ENCODE assay signal across 27 cellular contexts in genomic region chr5:144832416-144832815, GRCh38.
"Had no signal": no experiment of that assay in that cellular context is flagged by ENCODE, and none has a peak within 500 bp of the region (broad histone marks: within the 10 kb centered on the region; RNA-seq: fewer than 3 reads in every experiment).

No MANE protein-coding gene starts in this region.

- H3K36me3 Mint-ChIP-seq: mesothelial cell of epicardium; naive B cell; neural progenitor cell; stimulated activated effector memory CD8-positive, alpha-beta T cell treated with anti-CD3 and anti-CD28 coated beads, Interleukin-12 subunit alpha, Interleukin-12 subunit beta, amount 100 ng/mL, for 72 hours had no signal

- H3K4me1 ChIP-seq: left lung, lower lobe of right lung, right atrium auricular region, right lobe of liver, spleen, suprapubic skin, tibial artery, upper lobe of right lung had no signal

- H3K4me3 Mint-ChIP-seq: mesothelial cell of epicardium; natural killer cell; nephron progenitor cell; neural progenitor cell; stimulated activated effector memory CD8-positive, alpha-beta T cell treated with anti-CD3 and anti-CD28 coated beads, Interleukin-12 subunit alpha, Interleukin-12 subunit beta, amount 100 ng/mL, for 72 hours; stimulated activated naive CD8-positive, alpha-beta T cell treated with anti-CD3 and anti-CD28 coated beads, Interleukin-15, Interleukin-2, amounts not matched to agents 100 ng/mL and 50 ng/mL, for 24 hours had no signal

- H3K9ac ChIP-seq: neural progenitor cell had no signal

- ATAC-seq: left colon; left lung; lower lobe of right lung; natural killer cell; right lobe of liver; stimulated activated effector memory CD8-positive, alpha-beta T cell treated with anti-CD3 and anti-CD28 coated beads, Interleukin-12 subunit alpha, Interleukin-12 subunit beta, amount 100 ng/mL, for 72 hours; upper lobe of right lung had no signal

- H3K4me3 ChIP-seq: left lung, lower lobe of right lung, neural progenitor cell, ovary, right atrium auricular region, right lobe of liver, skin epidermis, spleen, suprapubic skin, thoracic aorta, tibial artery, upper lobe of right lung had no signal

- H3K27me3 ChIP-seq: left lung, neural progenitor cell, neutrophil, ovary, right atrium auricular region, right lobe of liver, spleen, suprapubic skin, tibial artery, upper lobe of right lung had no signal

- H3K27ac ChIP-seq: left lung, lower lobe of right lung, neural progenitor cell, neutrophil, ovary, right atrium auricular region, right lobe of liver, skin epidermis, spleen, suprapubic skin, thoracic aorta, tibial artery, upper lobe of right lung had no signal

- H3K27ac Mint-ChIP-seq: mesothelial cell of epicardium; naive B cell; natural killer cell; nephron progenitor cell; neural progenitor cell; progenitor cell of endocrine pancreas; stimulated activated effector memory CD8-positive, alpha-beta T cell treated with anti-CD3 and anti-CD28 coated beads, Interleukin-12 subunit alpha, Interleukin-12 subunit beta, amount 100 ng/mL, for 72 hours; stimulated activated naive CD8-positive, alpha-beta T cell treated with anti-CD3 and anti-CD28 coated beads, Interleukin-15, Interleukin-2, amounts not matched to agents 100 ng/mL and 50 ng/mL, for 24 hours had no signal

- H2AFZ ChIP-seq: neural progenitor cell had no signal

- DNase-seq: kidney glomerular epithelial cell; left colon; left lung; lower lobe of right lung; mesendoderm; naive B cell; natural killer cell; nephron progenitor cell; occipital lobe; ovary; right lobe of liver; spleen; stimulated activated CD4-positive, alpha-beta T cell treated with anti-CD3 and anti-CD28 coated beads, Interleukin-4, amount 100 ng/mL, for 24 hours; stimulated activated naive CD4-positive, alpha-beta T cell; tibial artery; trophoblast cell; upper lobe of right lung had no signal

- H3K36me3 ChIP-seq: left lung, lower lobe of right lung, neural progenitor cell, neutrophil, ovary, right atrium auricular region, right lobe of liver, spleen, suprapubic skin, thoracic aorta, tibial artery, upper lobe of right lung had no signal

- H3K4me2 ChIP-seq: neural progenitor cell had no signal

- H3K9me3 ChIP-seq: left lung, lower lobe of right lung, neutrophil, ovary, right atrium auricular region, right lobe of liver, suprapubic skin, thoracic aorta, tibial artery, upper lobe of right lung had no signal

- H3K27me3 Mint-ChIP-seq: progenitor cell of endocrine pancreas; stimulated activated naive CD8-positive, alpha-beta T cell treated with anti-CD3 and anti-CD28 coated beads, Interleukin-15, Interleukin-2, amounts not matched to agents 100 ng/mL and 50 ng/mL, for 24 hours had no signal

- H3K4me1 Mint-ChIP-seq: mesothelial cell of epicardium; natural killer cell; nephron progenitor cell; neural progenitor cell; stimulated activated effector memory CD8-positive, alpha-beta T cell treated with anti-CD3 and anti-CD28 coated beads, Interleukin-12 subunit alpha, Interleukin-12 subunit beta, amount 100 ng/mL, for 72 hours had no signal
